ENCODE assay signal across 8 cellular contexts in genomic region chr2:179422037-179422643, GRCh38.
A peak's percentile ranks its signal among the peaks of the same experiment; 100 is the strongest.
DNase-seq lines count a peak whose midpoint lies in the region; ATAC-seq and TF ChIP-seq lines count a peak whose summit lies in the region.

No MANE protein-coding gene starts in this region.

- WGBS in mammary epithelial cell (ENCODE audit: low coverage, missing lambda C conversion rate), result 8% methylated on average over 5 of the region's 5 CpGs

- H3K4me2 ChIP-seq in mammary epithelial cell (ENCODE audit: insufficient read depth, low read depth, low read length), result no peak overlapping the region

- no peaks in the 10 kb centered on the region for H3K4me1 ChIP-seq in HEK293 (ENCODE audit: control insufficient read depth, insufficient read depth, low read length)
- H3K4me1 ChIP-seq in mammary epithelial cell (ENCODE audit: insufficient read depth, low read length), result no peaks in the 10 kb centered on the region

- dilution Hi-C loops in mammary epithelial cell (cut with HindIII; ENCODE audit: low sequenced_read_pairs), result no loop called here

- no peaks in the 10 kb centered on the region for H3K27me3 ChIP-seq in mammary epithelial cell (ENCODE audit: insufficient read depth, low read length)

- H3K9ac ChIP-seq in SK-N-MC (ENCODE audit: insufficient read length) (no peak overlapping the region), mammary epithelial cell (ENCODE audit: insufficient read depth, low read length) (no peak overlapping the region)

- no peak overlapping the region for H2AFZ ChIP-seq in mammary epithelial cell (ENCODE audit: low read depth, low read length)

- H3K27ac ChIP-seq in HEK293 (ENCODE audit: extremely low read depth, low read depth, low read length), result no peak overlapping the region
- H3K27ac ChIP-seq in SK-N-MC, result no peak overlapping the region
- no peak overlapping the region for H3K27ac ChIP-seq in mammary epithelial cell (ENCODE audit: insufficient read depth, low read depth, low read length)

- H3K9me3 ChIP-seq in HEK293 (ENCODE audit: control insufficient read depth, insufficient read depth, low read depth, low read length) (no peaks in the 10 kb centered on the region), SK-N-MC (ENCODE audit: low read depth, low read length) (no peaks in the 10 kb centered on the region), mammary epithelial cell (replicated peaks; ENCODE audit: insufficient read depth, low read length) (no peaks in the 10 kb centered on the region)

- peak; percentile 4 for DNase-seq in NK-92 treated with Interleukin-12 subunit alpha and Interleukin-12 subunit beta, amount 100 ng/mL, for 24 hours (lab: John Stamatoyannopoulos, UW)
- DNase-seq in NK-92 (lab: John Stamatoyannopoulos, UW; ENCODE audit: unreplicated experiment), result no peak
- DNase-seq in M059J (ENCODE audit: low read depth), result peak; percentile 59
- DNase-seq in SK-N-MC (ENCODE audit: low read depth, low spot score), result peak; percentile 16
- DNase-seq in mammary epithelial cell, result peak; percentile 47
- DNase-seq in left lobe of liver (ENCODE audit: low spot score), result peak; percentile 71
- peak; percentile 19 to 28 for DNase-seq in stimulated activated CD8-positive, alpha-beta memory T cell treated with anti-CD3 and anti-CD28 coated beads, Interleukin-2, amount 100 ng/mL, for 48 hours (ENCODE audit: low read depth in 2 of 2)

- intact Hi-C loops in mammary epithelial cell (cut with micrococcal nuclease), result loop anchor here (1.0 to 5.0 kb wide), 4 partner anchors 190 to 655 kb away; no protein-coding TSS in a partner anchor

- TF ChIP-seq CTCF in HEK293 (tag by site-specific recombination; IDR thresholded peaks at IDR 0.05), result peak; percentile 48
- peak; percentile 88 to 92 for TF ChIP-seq CTCF in mammary epithelial cell (conservative IDR thresholded peaks at IDR 0.05 in 1 of 2, IDR thresholded peaks at IDR 0.05 in 1 of 2; ENCODE audit: extremely low read depth in 1 of 2, insufficient read depth in 1 of 2, low read depth in 1 of 2, low read length in 2 of 2)

- H3K4me3 ChIP-seq in HEK293 (ENCODE audit: low read depth, low read length) (no peak overlapping the region), SK-N-MC (no peak overlapping the region), mammary epithelial cell (replicated peaks in 1 of 3; ENCODE audit: insufficient read depth in 1 of 3, low read depth in 2 of 3, low read length in 3 of 3) (no peak overlapping the region)

- peak; percentile 97 for ATAC-seq in left lobe of liver

- no peaks in the 10 kb centered on the region for H4K20me1 ChIP-seq in mammary epithelial cell (ENCODE audit: insufficient read depth, low read length)

- BruUV-seq in mammary epithelial cell (replicated peaks; lab: Mats Ljungman, UMichigan), result no TSS peak

- no peaks in the 10 kb centered on the region for H3K79me2 ChIP-seq in mammary epithelial cell (ENCODE audit: insufficient read depth, low read length)

- POLR2A ChIA-PET in HEK293 (lab: Yijun Ruan, JAX), result no interaction called here

- CTCF ChIA-PET in HEK293 (lab: Yijun Ruan, JAX) (interaction anchor here (0.6 to 6.6 kb wide), 23 partner anchors 9 to 1380 kb away, joined by 3 to 42 read pairs (median 4); no protein-coding TSS in a partner anchor), mammary epithelial cell (lab: Charles Lee; ENCODE audit: low non-redundant PET) (no interaction called here)

- in situ Hi-C loops in mammary epithelial cell (cut with MboI; ENCODE audit: low sequenced_read_pairs in 2 of 2), result loop anchor here (10.0 to 25.0 kb wide), 2 partner anchors 323 to 640 kb away; no protein-coding TSS in a partner anchor

- no peaks in the 10 kb centered on the region for H3K36me3 ChIP-seq in HEK293 (ENCODE audit: control insufficient read depth in 2 of 2, insufficient read depth in 1 of 2, low read length in 2 of 2)
- H3K36me3 ChIP-seq in SK-N-MC (ENCODE audit: insufficient read depth, low read length), result no peaks in the 10 kb centered on the region
- no peaks in the 10 kb centered on the region for H3K36me3 ChIP-seq in mammary epithelial cell (ENCODE audit: insufficient read depth, low read length)

TF ChIP-seq in HEK293, 187 proteins besides CTCF, POLR2A, EP300 and RAD21:
- no peak for TF ChIP-seq KLF7 (tag by site-specific recombination; IDR thresholded peaks at IDR 0.05; ENCODE audit: borderline replicate concordance)
- TF ChIP-seq, protein P1, sequence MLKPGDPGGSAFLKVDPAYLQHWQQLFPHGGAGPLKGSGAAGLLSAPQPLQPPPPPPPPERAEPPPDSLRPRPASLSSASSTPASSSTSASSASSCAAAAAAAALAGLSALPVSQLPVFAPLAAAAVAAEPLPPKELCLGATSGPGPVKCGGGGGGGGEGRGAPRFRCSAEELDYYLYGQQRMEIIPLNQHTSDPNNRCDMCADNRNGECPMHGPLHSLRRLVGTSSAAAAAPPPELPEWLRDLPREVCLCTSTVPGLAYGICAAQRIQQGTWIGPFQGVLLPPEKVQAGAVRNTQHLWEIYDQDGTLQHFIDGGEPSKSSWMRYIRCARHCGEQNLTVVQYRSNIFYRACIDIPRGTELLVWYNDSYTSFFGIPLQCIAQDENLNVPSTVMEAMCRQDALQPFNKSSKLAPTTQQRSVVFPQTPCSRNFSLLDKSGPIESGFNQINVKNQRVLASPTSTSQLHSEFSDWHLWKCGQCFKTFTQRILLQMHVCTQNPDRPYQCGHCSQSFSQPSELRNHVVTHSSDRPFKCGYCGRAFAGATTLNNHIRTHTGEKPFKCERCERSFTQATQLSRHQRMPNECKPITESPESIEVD (tag by site-specific recombination; IDR thresholded peaks at IDR 0.05), result no peak
- TF ChIP-seq ZNF654 (tag by site-specific recombination; IDR thresholded peaks at IDR 0.05; ENCODE audit: low read depth), result peak; percentile 64
- no peak for TF ChIP-seq YY2 (tag by site-specific recombination; IDR thresholded peaks at IDR 0.05)
- TF ChIP-seq ZBTB17 (tag by site-specific recombination; IDR thresholded peaks at IDR 0.05), result no peak
